8 cellular contexts compared by ENCODE assay signal in the genomic region with DNA sequence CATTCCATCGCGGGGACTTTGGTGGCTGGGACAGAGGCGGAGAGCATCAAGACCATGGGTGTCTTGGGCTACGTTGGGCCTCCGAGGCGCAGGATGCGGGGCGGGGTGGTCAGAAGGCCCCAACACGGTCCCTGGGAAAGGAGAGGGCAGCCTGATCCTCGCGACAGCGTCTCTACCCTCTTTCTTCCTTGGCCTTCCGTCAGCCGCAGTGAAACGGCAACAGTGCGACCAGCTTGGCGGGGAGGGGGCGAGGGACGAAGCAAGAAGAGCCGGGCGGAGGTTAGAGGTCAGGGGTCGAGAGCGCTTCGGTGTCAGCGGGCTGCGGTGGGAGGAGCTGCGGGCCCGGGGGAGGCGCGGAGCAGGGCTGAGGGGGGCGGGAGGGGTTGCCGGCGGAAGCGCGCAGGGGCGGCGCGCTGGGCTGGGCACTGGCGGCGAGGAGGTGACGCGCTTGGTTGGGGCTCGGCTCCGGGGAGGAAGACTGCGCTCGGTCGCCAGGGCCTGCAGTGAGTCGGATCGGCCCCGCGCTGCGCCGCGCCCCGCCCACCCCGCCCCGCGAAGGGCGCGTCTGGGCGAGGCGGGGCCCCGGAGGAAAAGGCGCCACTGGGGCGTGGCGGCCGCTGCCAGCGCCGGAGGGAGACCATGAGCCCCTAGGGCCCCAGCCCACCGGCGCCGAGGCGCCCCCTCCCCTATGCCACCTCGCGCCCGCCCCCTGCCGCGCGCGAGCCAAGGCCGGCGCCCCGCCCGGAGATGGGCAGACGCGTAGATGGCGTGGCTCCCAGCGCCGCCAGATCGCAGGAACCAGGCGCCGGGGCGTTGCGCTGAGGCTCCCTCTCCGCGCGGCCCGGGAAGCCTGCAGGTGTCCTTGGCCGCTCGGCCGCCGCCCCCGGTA. TPM values are rescaled to one million over a fixed set of nuclear protein-coding genes. Genes with fewer than 3 reads are reported as not detected.
A peak's percentile ranks its signal among the peaks of the same experiment; 100 is the strongest.
DNase-seq lines count a peak whose midpoint lies in the region; ATAC-seq and TF ChIP-seq lines count a peak whose summit lies in the region.

A gene (plus strand): TSS at position 600 of the 889 bp plus-strand sequence. CDS start 1,186 bp downstream, outside the sequence.

- intact Hi-C loops in head of caudate nucleus (cut with DNase I) (no loop called here), ovary (cut with DNase I) (loop anchor here in 3 of 4 donors (2.0 to 10.0 kb wide), 4 partner anchors 103 to 285 kb away; a partner anchor contains a TSS)

- H2AFZ ChIP-seq in MM.1S (ENCODE audit: low read length): peak within 1 kb of the TSS; percentile 91

- DNase-seq in G401 (ENCODE audit: low spot score): peak; percentile 80
- DNase-seq in HCEC 1CT: peak; percentile 51
- peak; percentile 77 for DNase-seq in MM.1S
- DNase-seq in SKM-1 treated with dmso at 0.1 percent for 144 hours (lab: John Stamatoyannopoulos, UW; ENCODE audit: unreplicated experiment): peak; percentile 63
- peak; percentile 17 to 90 (median 74) for DNase-seq in head of caudate nucleus
- peak; percentile 82 to 87 (median 86) for DNase-seq in ovary
- peak; percentile 75 for DNase-seq in thoracic aorta (ENCODE audit: low spot score)

- peak within 1 kb of the TSS; percentile 59 for H3K4me3 ChIP-seq in MM.1S (ENCODE audit: low read length)
- H3K4me3 ChIP-seq in ovary: peak within 1 kb of the TSS; percentile 66
- H3K4me3 ChIP-seq in thoracic aorta: peak within 1 kb of the TSS; percentile 89

- H3K4me1 ChIP-seq in MM.1S (ENCODE audit: low read length): peaks cover 8% of the 10 kb centered on the region; the same call in 1 of the 2 replicates
- peaks cover 13% of the 10 kb centered on the region for H3K4me1 ChIP-seq in ovary (ENCODE audit: insufficient read depth)
- peaks cover 0 to 48% of the 10 kb centered on the region in 2 donors for H3K4me1 ChIP-seq in thoracic aorta (ENCODE audit: control insufficient read depth in 1 of 2, low read depth in 2 of 2)

- H3K36me3 Mint-ChIP-seq in activated naive CD8-positive, alpha-beta T cell: no peaks in the 10 kb centered on the region

- no peaks in the 10 kb centered on the region for H4K20me1 ChIP-seq in MM.1S (ENCODE audit: insufficient read depth, low read length)

- H3K27ac Mint-ChIP-seq in activated naive CD8-positive, alpha-beta T cell: peak within 1 kb of the TSS; percentile 70

- no peaks in the 10 kb centered on the region for H3K9me2 ChIP-seq in MM.1S (replicated peaks; ENCODE audit: insufficient read depth, low read length)

- no peak for TF ChIP-seq EP300 in ovary (IDR thresholded peaks at IDR 0.05)

- in situ Hi-C loops in G401 (cut with HindIII; ENCODE audit: low sequenced_read_pairs): no loop called here

- 1 to 5% (median 3%) methylated on average over 57 to 103 of the region's 103 CpGs for WGBS in ovary, 3 donors

- H3K9me3 Mint-ChIP-seq in activated naive CD8-positive, alpha-beta T cell (ENCODE audit: low read depth): no peaks in the 10 kb centered on the region

- ATAC-seq in thoracic aorta (ENCODE audit: insufficient number of reproducible peaks, low FRiP score, low read depth): peak; percentile 70

- H3F3A ChIP-seq in MM.1S (ENCODE audit: insufficient read depth, low read length): peaks cover 10% of the 10 kb centered on the region

- no peak for TF ChIP-seq CTCF in MM.1S (IDR thresholded peaks at IDR 0.05; ENCODE audit: low read length)
- TF ChIP-seq CTCF in ovary (IDR thresholded peaks at IDR 0.05): no peak
- TF ChIP-seq CTCF in thoracic aorta (IDR thresholded peaks at IDR 0.05): no peak

- peak; percentile 35 for TF ChIP-seq POLR2A in ovary (IDR thresholded peaks at IDR 0.05)

- H3K4me3 Mint-ChIP-seq in activated naive CD8-positive, alpha-beta T cell: peak within 1 kb of the TSS; percentile 86

- H3K4me2 ChIP-seq in MM.1S (ENCODE audit: low read depth, low read length): peak within 1 kb of the TSS; percentile 78

- no peaks in the 10 kb centered on the region for H3K79me2 ChIP-seq in MM.1S (ENCODE audit: low read length)

- H3K9me3 ChIP-seq in MM.1S (replicated peaks; ENCODE audit: insufficient read depth, low read length) (no peaks in the 10 kb centered on the region), ovary (no peaks in the 10 kb centered on the region), thoracic aorta (no peaks in the 10 kb centered on the region)

- H3K4me1 Mint-ChIP-seq in activated naive CD8-positive, alpha-beta T cell (ENCODE audit: low read depth): peaks cover 51% of the 10 kb centered on the region

- H3K27me3 ChIP-seq in MM.1S (replicated peaks; ENCODE audit: insufficient read depth, low read length): no peaks in the 10 kb centered on the region
- H3K27me3 ChIP-seq in ovary: no peaks in the 10 kb centered on the region
- H3K27me3 ChIP-seq in thoracic aorta (replicated peaks; ENCODE audit: insufficient read depth): no peaks in the 10 kb centered on the region

- peak within 1 kb of the TSS; percentile 57 for H3K9ac ChIP-seq in MM.1S (ENCODE audit: low read length)

- peak within 1 kb of the TSS; percentile 61; the same call in 1 of the 2 replicates for H3K27ac ChIP-seq in MM.1S (ENCODE audit: low read length)
- peak within 1 kb of the TSS; percentile 70 to 80 for H3K27ac ChIP-seq in ovary
- H3K27ac ChIP-seq in thoracic aorta: peak within 1 kb of the TSS; percentile 84 to 92

- no peaks in the 10 kb centered on the region for H3K27me3 Mint-ChIP-seq in activated naive CD8-positive, alpha-beta T cell

- H3K36me3 ChIP-seq in MM.1S (replicated peaks; ENCODE audit: insufficient read depth, low read length) (no peaks in the 10 kb centered on the region), ovary (no peaks in the 10 kb centered on the region), thoracic aorta (no peaks in the 10 kb centered on the region)

RNA-seq across cellular contexts. Expression of the gene that starts here (rescaled TPM):
- total RNA-seq in G401 (2014; rRNA removed; shearing (Covaris generic)): 4.8 and 5.9 TPM in 2 replicates
- total RNA-seq in ovary (10 to 100 TPM in 5 of 7 donors, 1 to 10 TPM in 2; 5.5 to 18.0 (median 14.2) TPM), thoracic aorta (10 to 100 TPM; 12.7 to 17.6 TPM)
- polyA plus RNA-seq in ovary: 1 to 10 TPM; 3.2 to 5.0 TPM

Comparison
In these comparisons a context has a peak if more than half of its experiments do, and no peak if none do; other contexts are left out.
1. Peak in every context shown above with its lines: DNase-seq, ATAC-seq, H3K4me3 ChIP-seq and H3K27ac ChIP-seq.